ENCODE assay signal across 8 cellular contexts in genomic region chr2:108536133-108536780, GRCh38. TPM values are rescaled to one million over a fixed set of nuclear protein-coding genes. Genes with fewer than 3 reads are reported as not detected.
A peak's percentile ranks its signal among the peaks of the same experiment; 100 is the strongest.
DNase-seq lines count a peak whose midpoint lies in the region; ATAC-seq and TF ChIP-seq lines count a peak whose summit lies in the region.

No MANE protein-coding gene starts in this region.

- peak overlapping the region in 2 of 7 donors; percentile 7 to 73 for H3K27ac Mint-ChIP-seq in CD4-positive, alpha-beta memory T cell
- H3K27ac Mint-ChIP-seq in naive thymus-derived CD4-positive, alpha-beta T cell = no peak overlapping the region

- H4K20me1 ChIP-seq in Loucy (ENCODE audit: insufficient read depth, low read length, poor library complexity, severe bottlenecking) = peaks cover 28% of the 10 kb centered on the region

- no peaks in the 10 kb centered on the region for H3F3A ChIP-seq in Loucy (ENCODE audit: low read depth)

- H3K9me3 ChIP-seq in CD4-positive, alpha-beta memory T cell (ENCODE audit: control insufficient read depth in 1 of 2, low read length in 2 of 2) = no peaks in the 10 kb centered on the region
- H3K9me3 ChIP-seq in Loucy (ENCODE audit: insufficient read depth, low read depth, low read length) = no peaks in the 10 kb centered on the region
- H3K9me3 ChIP-seq in naive thymus-derived CD4-positive, alpha-beta T cell (ENCODE audit: control insufficient read depth in 2 of 3, low read length in 3 of 3) = no peaks in the 10 kb centered on the region

- H3K9me2 ChIP-seq in Loucy (replicated peaks; ENCODE audit: low read depth, low read length) = no peaks in the 10 kb centered on the region

- H3K9me3 Mint-ChIP-seq in CD4-positive, alpha-beta memory T cell = no peaks in the 10 kb centered on the region
- H3K9me3 Mint-ChIP-seq in naive thymus-derived CD4-positive, alpha-beta T cell = no peaks in the 10 kb centered on the region

- POLR2A ChIA-PET in CD4-positive, alpha-beta memory T cell (lab: Charles Lee; ENCODE audit: partially characterized antibody) = no interaction called here
- POLR2A ChIA-PET in naive thymus-derived CD4-positive, alpha-beta T cell (lab: Charles Lee) = no interaction called here

- H3K4me1 Mint-ChIP-seq in CD4-positive, alpha-beta memory T cell = peaks cover 15 to 21% (median 18%) of the 10 kb centered on the region in 4 donors
- peaks cover 14 to 51% (median 21%) of the 10 kb centered on the region in 7 donors for H3K4me1 Mint-ChIP-seq in naive thymus-derived CD4-positive, alpha-beta T cell

- H3K4me1 ChIP-seq in CD4-positive, alpha-beta memory T cell (ENCODE audit: insufficient read depth, low read length) = peaks cover 26% of the 10 kb centered on the region
- H3K4me1 ChIP-seq in Loucy (ENCODE audit: insufficient read depth, low read length, poor library complexity, severe bottlenecking) = peaks cover 50% of the 10 kb centered on the region
- peaks cover under 1 to 9% of the 10 kb centered on the region in 2 donors for H3K4me1 ChIP-seq in naive thymus-derived CD4-positive, alpha-beta T cell (ENCODE audit: control insufficient read depth in 2 of 2, insufficient read depth in 2 of 2, low read length in 2 of 2)

- H3K27me3 Mint-ChIP-seq in CD4-positive, alpha-beta memory T cell = no peaks in the 10 kb centered on the region
- H3K27me3 Mint-ChIP-seq in naive thymus-derived CD4-positive, alpha-beta T cell = no peaks in the 10 kb centered on the region

- peak overlapping the region; percentile 73 for H3K9ac ChIP-seq in Loucy (ENCODE audit: low read depth, low read length, poor library complexity, severe bottlenecking)

- ATAC-seq in naive thymus-derived CD4-positive, alpha-beta T cell = no peak
- ATAC-seq in left colon (no peak), HG03135 (IDR thresholded peaks at IDR 0.05; ENCODE audit: unreplicated experiment) (no peak), HG03196 (IDR thresholded peaks at IDR 0.05; ENCODE audit: unreplicated experiment) (no peak)

- peaks cover 74% of the 10 kb centered on the region for H3K79me2 ChIP-seq in Loucy (ENCODE audit: insufficient read depth, low read length)

- no peak for DNase-seq in CD4-positive, alpha-beta memory T cell
- DNase-seq in cardiac fibroblast (ENCODE audit: low read depth in 2 of 2) (peak; percentile 37 to 78), left colon (no peak), SKM-1 treated with dmso at 0.1 percent for 144 hours (lab: John Stamatoyannopoulos, UW; ENCODE audit: unreplicated experiment) (no peak)
- DNase-seq in naive thymus-derived CD4-positive, alpha-beta T cell = no peak

- no peaks in the 10 kb centered on the region for H3K36me3 ChIP-seq in CD4-positive, alpha-beta memory T cell (ENCODE audit: insufficient read depth, low read length)
- no peaks in the 10 kb centered on the region for H3K36me3 ChIP-seq in Loucy (ENCODE audit: insufficient read depth, low read length)
- peaks cover 0 to 4% (median 0%) of the 10 kb centered on the region in 3 experiments for H3K36me3 ChIP-seq in naive thymus-derived CD4-positive, alpha-beta T cell (ENCODE audit: control insufficient read depth in 2 of 3, insufficient read depth in 3 of 3, low read length in 3 of 3)

- H2AFZ ChIP-seq in Loucy (ENCODE audit: low read length) = no peak overlapping the region

- no peak overlapping the region for H3K27ac ChIP-seq in CD4-positive, alpha-beta memory T cell (ENCODE audit: low read depth, low read length)
- H3K27ac ChIP-seq in naive thymus-derived CD4-positive, alpha-beta T cell (ENCODE audit: low read depth, low read length) = no peak overlapping the region

- intact Hi-C loops in CD4-positive, alpha-beta memory T cell (cut with micrococcal nuclease) = loop anchor here (10.0 kb wide), 2 partner anchors 49 to 89 kb away; no protein-coding TSS in a partner anchor
- intact Hi-C loops in naive thymus-derived CD4-positive, alpha-beta T cell (cut with micrococcal nuclease) = loop anchor here (5.0 to 10.0 kb wide), 3 partner anchors 86 to 1079 kb away; partner anchors contain the start of genes SEPTIN10 (in 1 of the 2) and SOWAHC (in 1 of the 2)
- intact Hi-C loops in left colon (cut with DNase I, micrococcal nuclease) = loop anchor here in 1 of 2 donors (10.0 kb wide), 1 partner anchor 49 kb away; no protein-coding TSS in a partner anchor

- CTCF ChIA-PET in CD4-positive, alpha-beta memory T cell (lab: Charles Lee; ENCODE audit: partially characterized antibody) = interaction anchor here (1.4 to 1.8 kb wide), 3 partner anchors 48 to 101 kb away, joined by 3 to 7 read pairs (median 4); no protein-coding TSS in a partner anchor
- CTCF ChIA-PET in naive thymus-derived CD4-positive, alpha-beta T cell (lab: Charles Lee) = no interaction called here

- H3K4me2 ChIP-seq in Loucy (ENCODE audit: low read depth, low read length, poor library complexity, severe bottlenecking) = peak overlapping the region; percentile 90

- H3K4me3 ChIP-seq in CD4-positive, alpha-beta memory T cell (ENCODE audit: low read length in 2 of 2) = no peak overlapping the region
- peak overlapping the region; percentile 87 for H3K4me3 ChIP-seq in Loucy (ENCODE audit: low read length, poor library complexity, severe bottlenecking)
- H3K4me3 ChIP-seq in cardiac fibroblast (replicated peaks in 1 of 2; ENCODE audit: low read depth in 2 of 2, low read length in 2 of 2) = peak overlapping the region in 1 of 2 donors; percentile 75
- H3K4me3 ChIP-seq in naive thymus-derived CD4-positive, alpha-beta T cell (ENCODE audit: low read length) = no peak overlapping the region

- no peaks in the 10 kb centered on the region for H3K27me3 ChIP-seq in CD4-positive, alpha-beta memory T cell (ENCODE audit: insufficient read depth, low read length)
- no peaks in the 10 kb centered on the region for H3K27me3 ChIP-seq in Loucy (ENCODE audit: insufficient read depth, low read length, poor library complexity, severe bottlenecking)
- no peaks in the 10 kb centered on the region for H3K27me3 ChIP-seq in naive thymus-derived CD4-positive, alpha-beta T cell (ENCODE audit: control insufficient read depth in 2 of 2, insufficient read depth in 2 of 2, low read length in 2 of 2)

- H3K4me3 Mint-ChIP-seq in CD4-positive, alpha-beta memory T cell = peak overlapping the region in 5 of 8 donors; percentile 10 to 42 (median 37)
- peak overlapping the region in 7 of 10 donors; percentile 41 to 99 (median 54) for H3K4me3 Mint-ChIP-seq in naive thymus-derived CD4-positive, alpha-beta T cell

- TF ChIP-seq CTCF in Loucy (conservative IDR thresholded peaks at IDR 0.05; ENCODE audit: low read length) (no peak), cardiac fibroblast (IDR thresholded peaks at IDR 0.05; ENCODE audit: low read depth, low read length) (no peak)

- H3K36me3 Mint-ChIP-seq in CD4-positive, alpha-beta memory T cell = peaks cover 0 to 2% of the 10 kb centered on the region in 2 donors
- H3K36me3 Mint-ChIP-seq in naive thymus-derived CD4-positive, alpha-beta T cell = peaks cover 0 to 2% (median 0%) of the 10 kb centered on the region in 5 donors

RNA-seq across cellular contexts. Expression of gene LIMS1, which starts 2.0 kb away (rescaled TPM):
- total RNA-seq in CD4-positive, alpha-beta memory T cell = 100 to 1,000 TPM; 126 to 130 TPM
- 100 to 1,000 TPM; 242 to 286 TPM for polyA plus RNA-seq in CD4-positive, alpha-beta memory T cell
- total RNA-seq in naive thymus-derived CD4-positive, alpha-beta T cell = 10 to 100 TPM; 25.3 to 75.3 (median 49.9) TPM
- polyA plus RNA-seq in naive thymus-derived CD4-positive, alpha-beta T cell = 10 to 100 TPM; 53.5 to 56.7 TPM
- total RNA-seq in left colon = 10 to 100 TPM; 28.4 to 33.9 TPM

Comparison
In these comparisons a context has a peak if more than half of its experiments do, and no peak if none do; other contexts are left out.
1. DNase-seq: peak in cardiac fibroblast (2 of 2); none in CD4-positive, alpha-beta memory T cell (0 of 5), naive thymus-derived CD4-positive, alpha-beta T cell (0 of 9), left colon (0 of 2) and SKM-1 treated with dmso at 0.1 percent for 144 hours (single experiment).